1 cellular context compared by ENCODE assay signal in the genomic region with DNA sequence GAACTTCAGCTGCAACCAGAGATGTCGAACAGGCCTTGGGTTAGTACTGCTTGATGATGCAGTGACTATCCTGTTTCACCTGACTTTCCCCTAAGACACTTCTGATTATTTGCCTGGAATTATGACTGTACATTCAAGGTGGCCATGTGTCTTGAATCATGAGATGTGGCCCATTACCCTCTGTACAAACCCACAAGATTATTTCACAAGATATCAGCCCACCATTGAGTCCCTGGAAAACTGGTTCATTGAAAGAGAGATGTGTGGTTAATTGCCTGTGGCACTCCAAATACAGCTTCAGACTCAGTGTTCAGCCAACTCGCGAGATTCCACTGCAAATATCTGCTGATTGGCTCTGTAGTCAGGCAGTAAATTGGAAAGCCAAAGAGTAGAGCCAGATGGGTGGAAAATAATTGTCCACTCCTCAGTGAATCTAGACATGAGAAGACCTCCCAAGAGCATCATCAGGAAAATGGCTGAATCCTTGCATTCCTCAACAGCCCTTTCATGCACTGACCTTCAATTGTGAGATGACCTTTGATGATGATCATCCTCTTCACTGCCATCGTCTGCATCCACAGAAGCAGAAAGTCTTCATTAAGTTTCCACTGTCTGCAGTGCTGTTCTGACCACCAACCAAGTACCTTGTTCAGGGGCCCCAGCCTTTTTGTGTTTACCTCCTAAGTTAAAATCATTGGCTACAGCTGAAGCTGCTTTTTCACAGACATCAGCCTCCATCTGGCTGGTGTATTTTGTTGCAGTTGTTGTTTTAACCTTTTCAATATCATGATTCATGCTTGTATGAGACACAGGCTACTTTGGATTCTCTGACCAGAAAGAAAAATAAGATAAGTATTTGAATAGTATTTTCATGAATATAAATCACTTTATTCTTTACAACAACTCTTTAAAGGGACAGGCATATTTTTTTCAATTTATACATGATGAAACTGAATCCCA.
TF ChIP-seq lines count a peak whose summit lies in the region.

No MANE protein-coding gene starts in this region.

TF ChIP-seq in WTC11, 78 proteins besides CTCF, POLR2A, EP300 and RAD21 (continued from another document):
- TF ChIP-seq, protein P1, sequence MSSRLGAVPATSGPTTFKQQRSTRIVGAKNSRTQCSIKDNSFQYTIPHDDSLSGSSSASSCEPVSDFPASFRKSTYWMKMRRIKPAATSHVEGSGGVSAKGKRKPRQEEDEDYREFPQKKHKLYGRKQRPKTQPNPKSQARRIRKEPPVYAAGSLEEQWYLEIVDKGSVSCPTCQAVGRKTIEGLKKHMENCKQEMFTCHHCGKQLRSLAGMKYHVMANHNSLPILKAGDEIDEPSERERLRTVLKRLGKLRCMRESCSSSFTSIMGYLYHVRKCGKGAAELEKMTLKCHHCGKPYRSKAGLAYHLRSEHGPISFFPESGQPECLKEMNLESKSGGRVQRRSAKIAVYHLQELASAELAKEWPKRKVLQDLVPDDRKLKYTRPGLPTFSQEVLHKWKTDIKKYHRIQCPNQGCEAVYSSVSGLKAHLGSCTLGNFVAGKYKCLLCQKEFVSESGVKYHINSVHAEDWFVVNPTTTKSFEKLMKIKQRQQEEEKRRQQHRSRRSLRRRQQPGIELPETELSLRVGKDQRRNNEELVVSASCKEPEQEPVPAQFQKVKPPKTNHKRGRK (CRISPR knock-in tag; IDR thresholded peaks at IDR 0.05; ENCODE audit: borderline replicate concordance): no peak
- TF ChIP-seq ZNF396 (CRISPR knock-in tag; IDR thresholded peaks at IDR 0.05; ENCODE audit: borderline replicate concordance): no peak
- TF ChIP-seq, protein P2, sequence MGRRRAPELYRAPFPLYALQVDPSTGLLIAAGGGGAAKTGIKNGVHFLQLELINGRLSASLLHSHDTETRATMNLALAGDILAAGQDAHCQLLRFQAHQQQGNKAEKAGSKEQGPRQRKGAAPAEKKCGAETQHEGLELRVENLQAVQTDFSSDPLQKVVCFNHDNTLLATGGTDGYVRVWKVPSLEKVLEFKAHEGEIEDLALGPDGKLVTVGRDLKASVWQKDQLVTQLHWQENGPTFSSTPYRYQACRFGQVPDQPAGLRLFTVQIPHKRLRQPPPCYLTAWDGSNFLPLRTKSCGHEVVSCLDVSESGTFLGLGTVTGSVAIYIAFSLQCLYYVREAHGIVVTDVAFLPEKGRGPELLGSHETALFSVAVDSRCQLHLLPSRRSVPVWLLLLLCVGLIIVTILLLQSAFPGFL (CRISPR knock-in tag; IDR thresholded peaks at IDR 0.05; ENCODE audit: borderline replicate concordance): no peak
- TF ChIP-seq, protein P3, sequence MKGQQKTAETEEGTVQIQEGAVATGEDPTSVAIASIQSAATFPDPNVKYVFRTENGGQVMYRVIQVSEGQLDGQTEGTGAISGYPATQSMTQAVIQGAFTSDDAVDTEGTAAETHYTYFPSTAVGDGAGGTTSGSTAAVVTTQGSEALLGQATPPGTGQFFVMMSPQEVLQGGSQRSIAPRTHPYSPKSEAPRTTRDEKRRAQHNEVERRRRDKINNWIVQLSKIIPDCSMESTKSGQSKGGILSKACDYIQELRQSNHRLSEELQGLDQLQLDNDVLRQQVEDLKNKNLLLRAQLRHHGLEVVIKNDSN (CRISPR knock-in tag; IDR thresholded peaks at IDR 0.05): no peak
- TF ChIP-seq, protein P4, sequence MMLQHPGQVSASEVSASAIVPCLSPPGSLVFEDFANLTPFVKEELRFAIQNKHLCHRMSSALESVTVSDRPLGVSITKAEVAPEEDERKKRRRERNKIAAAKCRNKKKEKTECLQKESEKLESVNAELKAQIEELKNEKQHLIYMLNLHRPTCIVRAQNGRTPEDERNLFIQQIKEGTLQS (CRISPR knock-in tag; conservative IDR thresholded peaks at IDR 0.05): no peak
- TF ChIP-seq, protein P5, sequence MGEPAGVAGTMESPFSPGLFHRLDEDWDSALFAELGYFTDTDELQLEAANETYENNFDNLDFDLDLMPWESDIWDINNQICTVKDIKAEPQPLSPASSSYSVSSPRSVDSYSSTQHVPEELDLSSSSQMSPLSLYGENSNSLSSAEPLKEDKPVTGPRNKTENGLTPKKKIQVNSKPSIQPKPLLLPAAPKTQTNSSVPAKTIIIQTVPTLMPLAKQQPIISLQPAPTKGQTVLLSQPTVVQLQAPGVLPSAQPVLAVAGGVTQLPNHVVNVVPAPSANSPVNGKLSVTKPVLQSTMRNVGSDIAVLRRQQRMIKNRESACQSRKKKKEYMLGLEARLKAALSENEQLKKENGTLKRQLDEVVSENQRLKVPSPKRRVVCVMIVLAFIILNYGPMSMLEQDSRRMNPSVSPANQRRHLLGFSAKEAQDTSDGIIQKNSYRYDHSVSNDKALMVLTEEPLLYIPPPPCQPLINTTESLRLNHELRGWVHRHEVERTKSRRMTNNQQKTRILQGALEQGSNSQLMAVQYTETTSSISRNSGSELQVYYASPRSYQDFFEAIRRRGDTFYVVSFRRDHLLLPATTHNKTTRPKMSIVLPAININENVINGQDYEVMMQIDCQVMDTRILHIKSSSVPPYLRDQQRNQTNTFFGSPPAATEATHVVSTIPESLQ (CRISPR knock-in tag; IDR thresholded peaks at IDR 0.05): no peak
- TF ChIP-seq, protein P6, sequence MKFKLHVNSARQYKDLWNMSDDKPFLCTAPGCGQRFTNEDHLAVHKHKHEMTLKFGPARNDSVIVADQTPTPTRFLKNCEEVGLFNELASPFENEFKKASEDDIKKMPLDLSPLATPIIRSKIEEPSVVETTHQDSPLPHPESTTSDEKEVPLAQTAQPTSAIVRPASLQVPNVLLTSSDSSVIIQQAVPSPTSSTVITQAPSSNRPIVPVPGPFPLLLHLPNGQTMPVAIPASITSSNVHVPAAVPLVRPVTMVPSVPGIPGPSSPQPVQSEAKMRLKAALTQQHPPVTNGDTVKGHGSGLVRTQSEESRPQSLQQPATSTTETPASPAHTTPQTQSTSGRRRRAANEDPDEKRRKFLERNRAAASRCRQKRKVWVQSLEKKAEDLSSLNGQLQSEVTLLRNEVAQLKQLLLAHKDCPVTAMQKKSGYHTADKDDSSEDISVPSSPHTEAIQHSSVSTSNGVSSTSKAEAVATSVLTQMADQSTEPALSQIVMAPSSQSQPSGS (CRISPR knock-in tag; IDR thresholded peaks at IDR 0.05; ENCODE audit: borderline replicate concordance, low read depth): no peak
